22 cellular contexts compared by ENCODE assay signal in the genomic region with DNA sequence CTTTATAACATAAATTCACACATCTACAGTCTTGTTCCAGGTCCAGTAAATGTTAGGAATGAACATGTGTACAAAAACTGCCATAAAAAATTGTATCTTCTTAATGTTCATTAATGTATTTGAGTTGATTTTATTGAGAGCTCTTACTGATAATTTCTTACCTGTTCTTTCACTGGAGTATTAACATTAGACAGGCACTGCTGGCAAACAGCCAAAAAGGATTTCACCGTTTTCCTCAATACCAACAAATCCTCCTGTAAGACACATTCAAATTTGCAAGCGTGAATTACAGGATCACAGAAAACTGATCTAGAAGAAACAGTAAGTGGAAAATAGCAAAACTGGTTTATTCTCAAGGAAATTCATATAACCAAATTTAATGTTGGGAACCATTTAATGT.
A peak's percentile ranks its signal among the peaks of the same experiment; 100 is the strongest.
DNase-seq lines count a peak whose midpoint lies in the region; ATAC-seq and TF ChIP-seq lines count a peak whose summit lies in the region.
"Had no signal": no experiment of that assay in that cellular context is flagged by ENCODE, and none has a peak within 500 bp of the region (broad histone marks: within the 10 kb centered on the region; RNA-seq: fewer than 3 reads in every experiment).

No MANE protein-coding gene starts in this region.

- H2AFZ ChIP-seq in SK-N-SH (ENCODE audit: low read depth) (no peak overlapping the region), neuronal stem cell (ENCODE audit: low read length) (no peak overlapping the region)

- H3K4me1 Mint-ChIP-seq in mesothelial cell of epicardium = peaks cover 23% of the 10 kb centered on the region

- H3K9me2 ChIP-seq in SK-N-SH = no peaks in the 10 kb centered on the region

- H3K4me1 ChIP-seq in SK-N-SH (ENCODE audit: control insufficient read depth in 1 of 2, insufficient read depth in 2 of 2, low read depth in 1 of 2, low read length in 1 of 2) = peaks cover 0 to 5% of the 10 kb centered on the region in 2 experiments; a peak in 2 of 4 replicates
- H3K4me1 ChIP-seq in upper lobe of left lung = no peaks in the 10 kb centered on the region
- H3K4me1 ChIP-seq in neuronal stem cell (ENCODE audit: control insufficient read depth in 2 of 2, insufficient read depth in 1 of 2, low read depth in 1 of 2, low read length in 2 of 2) = no peaks in the 10 kb centered on the region
- H3K4me1 ChIP-seq: Caco-2 had no signal

- no peak overlapping the region for H4K8ac ChIP-seq in neuronal stem cell (ENCODE audit: low read depth, low read length)

- WGBS in SK-N-SH (ENCODE audit: low lambda C conversion rate) = 68% methylated on average over 2 of the region's 2 CpGs
- 59 to 66% methylated on average over 2 of the region's 2 CpGs for WGBS in upper lobe of left lung, 2 donors
- no CpG with 5 or more reads among the region's 2 CpGs for WGBS in neuronal stem cell (ENCODE audit: extremely low coverage in 2 of 2, insufficient read length in 2 of 2, insufficient replicate concordance in 1 of 2), 2 donors

- no peak overlapping the region for H2AK5ac ChIP-seq in neuronal stem cell (ENCODE audit: low read depth, low read length)

- H3K4me3 ChIP-seq in SK-N-SH (ENCODE audit: low read depth in 2 of 2, low read length in 1 of 2) (no peak overlapping the region), upper lobe of left lung (no peak overlapping the region), neuronal stem cell (ENCODE audit: low read length in 2 of 2) (no peak overlapping the region)
- H3K4me3 ChIP-seq: BLaER1 treated with 17β-estradiol and CSF1 and Interleukin-3, amounts not matched to agents 10 nM and 100 nM had no signal

- TF ChIP-seq EP300 in SK-N-SH (IDR thresholded peaks at IDR 0.05; ENCODE audit: borderline replicate concordance in 1 of 2, low read depth in 1 of 2, low read length in 1 of 2) = no peak
- no peak for TF ChIP-seq EP300 in upper lobe of left lung (IDR thresholded peaks at IDR 0.05)

- H3K4me3 Mint-ChIP-seq in mesothelial cell of epicardium = no peak overlapping the region
- H3K4me3 Mint-ChIP-seq: CD4-positive, alpha-beta memory T cell had no signal

- H3K27me3 ChIP-seq in SK-N-SH (ENCODE audit: insufficient read depth) (no peaks in the 10 kb centered on the region), upper lobe of left lung (no peaks in the 10 kb centered on the region), neuronal stem cell (ENCODE audit: control insufficient read depth in 3 of 3, insufficient read depth in 3 of 3, low read depth in 1 of 3, low read length in 3 of 3) (no peaks in the 10 kb centered on the region)
- H3K27me3 ChIP-seq: BLaER1 treated with 17β-estradiol and CSF1 and Interleukin-3, amounts not matched to agents 10 nM and 100 nM had no signal

- H3K14ac ChIP-seq in neuronal stem cell (ENCODE audit: low read length) = no peak overlapping the region

- H3K9me3 ChIP-seq in SK-N-SH (no peaks in the 10 kb centered on the region), upper lobe of left lung (no peaks in the 10 kb centered on the region), neuronal stem cell (replicated peaks in 1 of 2; ENCODE audit: control insufficient read depth in 2 of 2, insufficient read depth in 1 of 2, low read depth in 1 of 2, low read length in 2 of 2) (peaks cover 0 to 2% of the 10 kb centered on the region in 2 donors)
- H3K9me3 ChIP-seq: Caco-2 had no signal

- H4K91ac ChIP-seq in neuronal stem cell (ENCODE audit: low read depth, low read length, poor library complexity) = no peak overlapping the region

- no peak for TF ChIP-seq CTCF in SK-N-SH (IDR thresholded peaks at IDR 0.05)
- TF ChIP-seq CTCF in mesothelial cell of epicardium (IDR thresholded peaks at IDR 0.05; ENCODE audit: unreplicated experiment) = no peak
- TF ChIP-seq CTCF in upper lobe of left lung (IDR thresholded peaks at IDR 0.05) = no peak

- no peak overlapping the region for H3K23ac ChIP-seq in neuronal stem cell (ENCODE audit: low read depth, low read length, poor library complexity)

- H3K4me2 ChIP-seq in SK-N-SH (no peak overlapping the region), neuronal stem cell (ENCODE audit: insufficient read depth, low read length, poor library complexity, severe bottlenecking) (no peak overlapping the region)
- H3K4me2 ChIP-seq: BLaER1 treated with 17β-estradiol and CSF1 and Interleukin-3, amounts not matched to agents 10 nM and 100 nM had no signal

- H3K79me1 ChIP-seq in neuronal stem cell (ENCODE audit: low read depth, low read length) = no peaks in the 10 kb centered on the region

- H3K27ac ChIP-seq in SK-N-SH (ENCODE audit: low read depth in 2 of 2, low read length in 1 of 2) = no peak overlapping the region
- no peak overlapping the region for H3K27ac ChIP-seq in upper lobe of left lung
- no peak overlapping the region for H3K27ac ChIP-seq in neuronal stem cell (replicated peaks; ENCODE audit: low read length)
- H3K27ac ChIP-seq: BLaER1 treated with 17β-estradiol and CSF1 and Interleukin-3, amounts not matched to agents 10 nM and 100 nM had no signal

- no peak overlapping the region for H3K4ac ChIP-seq in neuronal stem cell (ENCODE audit: low read length)

- peak overlapping the region; percentile 54 for H3K27ac Mint-ChIP-seq in mesothelial cell of epicardium
- H3K27ac Mint-ChIP-seq: CD4-positive, alpha-beta memory T cell had no signal

- no peak for TF ChIP-seq POLR2A in upper lobe of left lung (IDR thresholded peaks at IDR 0.05)

- H2BK120ac ChIP-seq in neuronal stem cell (ENCODE audit: low read depth, low read length) = no peak overlapping the region

- TF ChIP-seq RAD21 in SK-N-SH (IDR thresholded peaks at IDR 0.05; ENCODE audit: low read length) = no peak

- H3K9ac ChIP-seq in SK-N-SH (no peak overlapping the region), neuronal stem cell (ENCODE audit: low read depth, low read length, poor library complexity) (no peak overlapping the region)
- H3K9ac ChIP-seq: BLaER1 treated with 17β-estradiol and CSF1 and Interleukin-3, amounts not matched to agents 10 nM and 100 nM had no signal

- H2BK15ac ChIP-seq in neuronal stem cell (ENCODE audit: low read length) = no peak overlapping the region

- DNase-seq in SK-N-SH (peak; percentile 6), DMS79 treated with DMSO at 0.1 percent for 48 hours (lab: John Stamatoyannopoulos, UW) (peak; percentile 26), NCI-H82 treated with DMSO at 0.1 percent for 48 hours (lab: John Stamatoyannopoulos, UW; ENCODE audit: unreplicated experiment) (peak; percentile 11), mesothelial cell of epicardium (ENCODE audit: low spot score in 2 of 2, unreplicated experiment in 2 of 2) (no peak), upper lobe of left lung (no peak), neuronal stem cell (ENCODE audit: low spot score) (no peak)
- DNase-seq: ACHN; Caco-2; CD4-positive, alpha-beta memory T cell; GDM1; GOT3; IMR-90; Karpas-422; MV-4-11; NCI-H1436; NCI-H187 treated with DMSO at 0.1 percent for 48 hours; NCI-H2107; NCI-H69 had no signal

- POLR2A ChIA-PET in SK-N-SH (lab: Yijun Ruan, JAX) = no interaction called here

- ATAC-seq in SK-N-SH treated with all-trans-retinoic acid at 6 μM for 48 hours (no peak), upper lobe of left lung (ENCODE audit: low FRiP score in 2 of 2) (no peak)
- ATAC-seq: HCT116, Panc1 had no signal

- H2BK12ac ChIP-seq in neuronal stem cell (ENCODE audit: low read length) = no peak overlapping the region

- H3K18ac ChIP-seq in neuronal stem cell (ENCODE audit: low read length) = no peak overlapping the region

- H3K36me3 Mint-ChIP-seq in mesothelial cell of epicardium = peaks cover 19% of the 10 kb centered on the region

- CTCF ChIA-PET in SK-N-SH (lab: Yijun Ruan, JAX) = interaction anchor here (1.1 to 7.6 kb wide), 3 partner anchors 14 to 375 kb away, joined by 3 to 44 read pairs (median 5); no protein-coding TSS in a partner anchor

- H3F3A ChIP-seq in SK-N-SH (replicated peaks; ENCODE audit: insufficient read depth) = no peaks in the 10 kb centered on the region

- H3K36me3 ChIP-seq in SK-N-SH (replicated peaks in 1 of 2; ENCODE audit: control insufficient read depth in 1 of 2, insufficient read depth in 2 of 2, low read length in 1 of 2) = peaks cover 0 to 22% of the 10 kb centered on the region in 2 experiments
- peaks cover 0 to 7% (median 1%) of the 10 kb centered on the region in 4 donors for H3K36me3 ChIP-seq in upper lobe of left lung
- peaks cover 2 to 14% of the 10 kb centered on the region in 2 donors for H3K36me3 ChIP-seq in neuronal stem cell (replicated peaks in 1 of 2; ENCODE audit: control insufficient read depth in 2 of 2, insufficient read depth in 2 of 2, low read length in 2 of 2)

- no peaks in the 10 kb centered on the region; the same call in 1 of the 2 replicates for H3K79me2 ChIP-seq in SK-N-SH (ENCODE audit: insufficient read depth)

- no peak overlapping the region for H2BK5ac ChIP-seq in neuronal stem cell (ENCODE audit: low read length)

- H3K9me3 Mint-ChIP-seq in mesothelial cell of epicardium = no peaks in the 10 kb centered on the region
- H3K9me3 Mint-ChIP-seq: CD4-positive, alpha-beta memory T cell had no signal

- no peaks in the 10 kb centered on the region for H3K27me3 Mint-ChIP-seq in mesothelial cell of epicardium (ENCODE audit: low read depth)
- H3K27me3 Mint-ChIP-seq: CD4-positive, alpha-beta memory T cell had no signal

- H4K20me1 ChIP-seq in SK-N-SH (ENCODE audit: insufficient read depth) = no peaks in the 10 kb centered on the region
- H4K20me1 ChIP-seq: BLaER1 treated with 17β-estradiol and CSF1 and Interleukin-3, amounts not matched to agents 10 nM and 100 nM had no signal

TF ChIP-seq in SK-N-SH, 30 proteins besides CTCF, POLR2A, EP300 and RAD21:
- TF ChIP-seq GABPA (IDR thresholded peaks at IDR 0.05; ENCODE audit: low read depth) = no peak
- TF ChIP-seq NFIC (IDR thresholded peaks at IDR 0.05; ENCODE audit: borderline replicate concordance) = peak; percentile 43; the same call in 1 of the 2 replicates

TF ChIP-seq in SK-N-SH treated with all-trans-retinoic acid at 6 μM for 48 hours, 23 proteins besides CTCF, POLR2A, EP300 and RAD21 (continues in another document):
- no peak for TF ChIP-seq ZNF8 (CRISPR knock-in tag; IDR thresholded peaks at IDR 0.05)
- TF ChIP-seq OSR1 (CRISPR knock-in tag; IDR thresholded peaks at IDR 0.05) = no peak
- TF ChIP-seq, protein P1, sequence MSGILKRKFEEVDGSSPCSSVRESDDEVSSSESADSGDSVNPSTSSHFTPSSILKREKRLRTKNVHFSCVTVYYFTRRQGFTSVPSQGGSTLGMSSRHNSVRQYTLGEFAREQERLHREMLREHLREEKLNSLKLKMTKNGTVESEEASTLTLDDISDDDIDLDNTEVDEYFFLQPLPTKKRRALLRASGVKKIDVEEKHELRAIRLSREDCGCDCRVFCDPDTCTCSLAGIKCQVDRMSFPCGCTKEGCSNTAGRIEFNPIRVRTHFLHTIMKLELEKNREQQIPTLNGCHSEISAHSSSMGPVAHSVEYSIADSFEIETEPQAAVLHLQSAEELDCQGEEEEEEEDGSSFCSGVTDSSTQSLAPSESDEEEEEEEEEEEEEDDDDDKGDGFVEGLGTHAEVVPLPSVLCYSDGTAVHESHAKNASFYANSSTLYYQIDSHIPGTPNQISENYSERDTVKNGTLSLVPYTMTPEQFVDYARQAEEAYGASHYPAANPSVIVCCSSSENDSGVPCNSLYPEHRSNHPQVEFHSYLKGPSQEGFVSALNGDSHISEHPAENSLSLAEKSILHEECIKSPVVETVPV (CRISPR knock-in tag; IDR thresholded peaks at IDR 0.05) = no peak

Comparison
In these comparisons a context has a peak if more than half of its experiments do, and no peak if none do; other contexts are left out.
1. DNase-seq: peak in SK-N-SH (single experiment), DMS79 treated with DMSO at 0.1 percent for 48 hours (single experiment) and NCI-H82 treated with DMSO at 0.1 percent for 48 hours (single experiment); none in mesothelial cell of epicardium (0 of 2), upper lobe of left lung (0 of 2) and neuronal stem cell (single experiment).